ENCODE assay signal across 7 cellular contexts in the genomic region with DNA sequence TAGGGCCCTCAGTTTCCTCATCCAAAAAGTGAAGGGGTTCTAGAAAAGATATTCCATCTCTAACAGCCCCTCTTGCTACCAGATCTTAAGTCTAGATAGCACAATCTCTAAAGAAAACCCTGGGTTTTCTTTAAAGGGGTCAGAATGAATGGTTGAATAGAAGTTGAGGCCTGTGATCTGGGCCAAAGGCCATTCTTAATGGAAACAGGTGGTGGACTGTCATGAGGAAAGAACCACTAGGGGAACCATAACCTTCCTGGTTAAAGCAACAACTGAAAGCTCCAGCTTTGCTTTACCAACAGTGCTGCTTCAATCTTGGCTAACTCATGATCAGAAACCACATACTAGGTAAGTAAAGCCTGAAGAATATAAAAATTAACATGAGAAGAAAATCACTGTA. TPM values are rescaled to one million over a fixed set of nuclear protein-coding genes. Genes with fewer than 3 reads are reported as not detected.
DNase-seq lines count a peak whose midpoint lies in the region; ATAC-seq, FAIRE-seq and TF ChIP-seq lines count a peak whose summit lies in the region.

No MANE protein-coding gene starts in this region.

- no peaks in the 10 kb centered on the region for H3K27me3 Mint-ChIP-seq in astrocyte (ENCODE audit: low read depth, unreplicated experiment)

- H3K4me1 Mint-ChIP-seq in astrocyte (ENCODE audit: low read depth, unreplicated experiment), result peaks cover 13% of the 10 kb centered on the region

- no peak for FAIRE-seq in astrocyte (lab: Jason Lieb, UNC)
- FAIRE-seq in HepG2 (lab: Jason Lieb, UNC), result peak; percentile 67

- POLR2A ChIA-PET in GM10248 (lab: Yijun Ruan, JAX) (no interaction called here), HepG2 (lab: Yijun Ruan, JAX) (interaction anchor here (1.4 to 2.6 kb wide), 2 partner anchors 14 kb away, joined by 3 to 19 read pairs; a partner anchor contains a TSS)

- H3K9me3 Mint-ChIP-seq in astrocyte (ENCODE audit: unreplicated experiment), result no peaks in the 10 kb centered on the region

- H3K4me3 Mint-ChIP-seq in astrocyte (ENCODE audit: unreplicated experiment), result peak overlapping the region; percentile 99

- H3K27me3 ChIP-seq in KMS-11 (ENCODE audit: insufficient read depth, low read depth), result no peaks in the 10 kb centered on the region
- H3K27me3 ChIP-seq in astrocyte (ENCODE audit: insufficient read depth, low read length), result no peaks in the 10 kb centered on the region
- no peaks in the 10 kb centered on the region for H3K27me3 ChIP-seq in HepG2 (ENCODE audit: control insufficient read depth in 1 of 2, insufficient read depth in 2 of 2, low read length in 2 of 2)

- ATAC-seq in HepG2 (peak; percentile 24; the same call in 1 of the 3 replicates), GM18858 (IDR thresholded peaks at IDR 0.05; ENCODE audit: unreplicated experiment) (no peak), GM21381 (IDR thresholded peaks at IDR 0.05; ENCODE audit: unreplicated experiment) (no peak)

- DNase-seq in GM10248 (ENCODE audit: extremely low spot score), result peak; percentile 53
- DNase-seq in astrocyte (ENCODE audit: low read depth), result no peak
- DNase-seq in HepG2 (ENCODE audit: low spot score), result peak; percentile 57
- no peak for DNase-seq in GF-D8 (lab: John Stamatoyannopoulos, UW)

- H2AFZ ChIP-seq in KMS-11 (ENCODE audit: low read depth) (no peak overlapping the region), astrocyte (ENCODE audit: low read depth, low read length) (no peak overlapping the region), HepG2 (ENCODE audit: low read length) (no peak overlapping the region)

- intact Hi-C loops in HepG2 (cut with micrococcal nuclease; ENCODE audit: unreplicated experiment), result loop anchor here (5.0 kb wide), 1 partner anchor 64 kb away; no protein-coding TSS in a partner anchor

- H3K27ac Mint-ChIP-seq in astrocyte (ENCODE audit: unreplicated experiment), result peak overlapping the region; percentile 99

- no peaks in the 10 kb centered on the region for H3K9me3 ChIP-seq in astrocyte (ENCODE audit: insufficient read depth, low read depth, low read length)
- H3K9me3 ChIP-seq in HepG2 (ENCODE audit: low read length), result no peaks in the 10 kb centered on the region

- 0 out of 2 replicates have a peak, but pooled peaks have one; percentile 23 for TF ChIP-seq RAD21 in HepG2 (CRISPR knock-in tag; IDR thresholded peaks at IDR 0.05)

- TF ChIP-seq EP300 in HepG2 (IDR thresholded peaks at IDR 0.05; ENCODE audit: low read depth in 2 of 2, low read length in 2 of 2) (no peak), HepG2 (CRISPR knock-in tag; IDR thresholded peaks at IDR 0.05; ENCODE audit: borderline replicate concordance) (no peak)

- H3K9ac ChIP-seq in KMS-11, result peak overlapping the region; percentile 93; the same call in 1 of the 2 replicates
- H3K9ac ChIP-seq in astrocyte (ENCODE audit: low read length), result no peak overlapping the region
- peak overlapping the region; percentile 95; the same call in 1 of the 2 replicates for H3K9ac ChIP-seq in HepG2 (ENCODE audit: insufficient read depth, low read depth, low read length)

- H3K36me3 ChIP-seq in KMS-11 (ENCODE audit: insufficient read depth) (no peaks in the 10 kb centered on the region), astrocyte (ENCODE audit: insufficient read depth, low read length) (peaks cover 3% of the 10 kb centered on the region), HepG2 (replicated peaks in 1 of 2; ENCODE audit: control insufficient read depth in 1 of 2, insufficient read depth in 2 of 2, low read length in 2 of 2) (peaks cover 0 to 6% of the 10 kb centered on the region in 2 experiments; a peak in 2 of 5 replicates)

- CTCF ChIA-PET in GM10248 (lab: Yijun Ruan, JAX), result interaction anchor here (0.7 to 6.7 kb wide), 8 partner anchors 14 to 144 kb away, joined by 3 to 125 read pairs (median 8); a partner anchor contains a TSS
- CTCF ChIA-PET in HepG2 (lab: Yijun Ruan, JAX; ENCODE audit: low intra/inter-chr PET ratio, low total read pairs), result no interaction called here

- H3K4me2 ChIP-seq in KMS-11 (peak overlapping the region; percentile 82), astrocyte (ENCODE audit: low read length) (peak overlapping the region; percentile 89), HepG2 (ENCODE audit: low read depth, low read length) (peak overlapping the region; percentile 81)

- TSS peak; percentile 50 for BruUV-seq in HepG2 (replicated peaks; lab: Mats Ljungman, UMichigan)

- H3K4me3 ChIP-seq in KMS-11 (IDR thresholded peaks at IDR 0.05; ENCODE audit: insufficient read depth, low read depth, low read length) (no peak overlapping the region), astrocyte (ENCODE audit: insufficient read depth, low read depth, low read length) (peak overlapping the region; percentile 83), HepG2 (replicated peaks in 1 of 3; ENCODE audit: insufficient read depth in 1 of 3, low read depth in 2 of 3, low read length in 3 of 3) (peak overlapping the region in 2 of 3 experiments; percentile 69 to 98; a peak in 4 of 6 replicates)

- TF ChIP-seq CTCF in GM10248 (IDR thresholded peaks at IDR 0.05; ENCODE audit: control extremely low read depth, extremely low read depth, low read depth, missing control alignments), result peak; percentile 22
- peak; percentile 55 for TF ChIP-seq CTCF in KMS-11 (conservative IDR thresholded peaks at IDR 0.05; ENCODE audit: low read depth, low read length)
- TF ChIP-seq CTCF in astrocyte (IDR thresholded peaks at IDR 0.05; ENCODE audit: insufficient read depth, low read depth, low read length), result peak; percentile 45
- TF ChIP-seq CTCF in HepG2 (CRISPR knock-in tag; IDR thresholded peaks at IDR 0.05), result peak; percentile 45

- H3K4me1 ChIP-seq in KMS-11 (ENCODE audit: low read depth, poor library complexity, severe bottlenecking) (peaks cover 43% of the 10 kb centered on the region), astrocyte (ENCODE audit: insufficient read depth, low read length) (peaks cover 6% of the 10 kb centered on the region), HepG2 (ENCODE audit: insufficient read depth, low read length) (peaks cover 40% of the 10 kb centered on the region)

- H4K20me1 ChIP-seq in KMS-11 (ENCODE audit: insufficient read depth) (peaks cover 22% of the 10 kb centered on the region), astrocyte (ENCODE audit: insufficient read depth, low read length) (peaks cover 60% of the 10 kb centered on the region), HepG2 (ENCODE audit: insufficient read depth, low read length) (peaks cover 45% of the 10 kb centered on the region)

- H3K27ac ChIP-seq in KMS-11 (peak overlapping the region; percentile 93; the same call in 1 of the 2 replicates), astrocyte (ENCODE audit: low read depth, low read length) (no peak overlapping the region), HepG2 (ENCODE audit: extremely low read length, insufficient read depth, low read length) (peak overlapping the region; percentile 20)

- H3K36me3 Mint-ChIP-seq in astrocyte (ENCODE audit: low read depth, unreplicated experiment), result peaks cover 5% of the 10 kb centered on the region

- no peak for TF ChIP-seq POLR2A in HepG2 (IDR thresholded peaks at IDR 0.05; ENCODE audit: insufficient read depth in 1 of 2, low read depth in 2 of 2, low read length in 2 of 2)

- H3K79me2 ChIP-seq in KMS-11 (ENCODE audit: insufficient read depth, low read depth) (peaks cover 66% of the 10 kb centered on the region), astrocyte (ENCODE audit: insufficient read depth, low read length) (peaks cover 72% of the 10 kb centered on the region), HepG2 (ENCODE audit: insufficient read depth, low read length) (peaks cover 65% of the 10 kb centered on the region)

- in situ Hi-C loops in HepG2 (cut with HindIII; ENCODE audit: extremely low pct_ligation_motif_present, low pct_unique_long_range_greater_than_20kb), result no loop called here

RNA-seq across cellular contexts. Expression of a gene that starts 1.8 kb away (rescaled TPM):
- 92.8 and 101 TPM in 2 replicates for total RNA-seq in astrocyte
- total RNA-seq in HepG2 (2016; rRNA removed; fragmentation: Illumina TruSeq; extraction: Trizol), result 80.1 and 93.4 TPM in 2 replicates
- 11.9 and 18.9 TPM in 2 replicates for total RNA-seq in HepG2 (2016; cell fraction: cytosol; rRNA removed; fragmentation: Illumina TruSeq; extraction: Trizol; ENCODE audit: low read depth)
- total RNA-seq in HepG2 (2016; cell fraction: insoluble cytoplasmic fraction; rRNA removed; fragmentation: Illumina TruSeq; extraction: Trizol), result 79.6 and 87.8 TPM in 2 replicates
- total RNA-seq in HepG2 (2016; cell fraction: membrane; rRNA removed; fragmentation: Illumina TruSeq; extraction: Trizol), result 21.9 and 25.0 TPM in 2 replicates
- total RNA-seq in HepG2 (2016; cell fraction: nucleus; rRNA removed; fragmentation: Illumina TruSeq; extraction: Trizol), result 82.4 and 83.3 TPM in 2 replicates
- polyA plus RNA-seq in HepG2 (2011; rRNA removed), result 69.0 and 70.4 TPM in 2 replicates
- 39.2 and 40.8 TPM in 2 replicates for polyA plus RNA-seq in HepG2 (2011; cell fraction: cytosol; rRNA removed)
- 119 and 122 TPM in 2 replicates for polyA plus RNA-seq in HepG2 (2011; cell fraction: nucleus; rRNA removed)
- polyA plus RNA-seq in HepG2 (2012), result 26.5 and 31.0 TPM in 2 replicates
- polyA plus RNA-seq in HepG2 (2016; cell fraction: cytosol; fragmentation: Illumina TruSeq; extraction: Trizol; ENCODE audit: low read depth), result 1.3 and 1.7 TPM in 2 replicates
- 45.5 and 54.9 TPM in 2 replicates for polyA plus RNA-seq in HepG2 (2016; cell fraction: insoluble cytoplasmic fraction; fragmentation: Illumina TruSeq; extraction: Trizol; ENCODE audit: low read depth)
- polyA plus RNA-seq in HepG2 (2016; cell fraction: membrane; fragmentation: Illumina TruSeq; extraction: Trizol; ENCODE audit: low read depth), result 4.2 and 6.0 TPM in 2 replicates
- 81.4 and 92.9 TPM in 2 replicates for polyA plus RNA-seq in HepG2 (2016; cell fraction: nucleus; fragmentation: Illumina TruSeq; extraction: Trizol; ENCODE audit: insufficient read depth, low read depth)
- polyA minus RNA-seq in HepG2 (2011; rRNA and poly(A)+ RNA removed; ENCODE audit: low replicate concordance), result 153 and 310 TPM in 2 replicates
- 51.3 and 63.1 TPM in 2 replicates for polyA minus RNA-seq in HepG2 (2011; cell fraction: cytosol; rRNA and poly(A)+ RNA removed)
- 123 and 152 TPM in 2 replicates for polyA minus RNA-seq in HepG2 (2011; cell fraction: nucleus; rRNA and poly(A)+ RNA removed)

RNA-seq across cellular contexts. Expression of a gene that starts 14.3 kb away (rescaled TPM):
- 32.4 and 33.9 TPM in 2 replicates for total RNA-seq in astrocyte
- total RNA-seq in HepG2 (2016; rRNA removed; fragmentation: Illumina TruSeq; extraction: Trizol), result 91.5 and 129 TPM in 2 replicates
- total RNA-seq in HepG2 (2016; cell fraction: cytosol; rRNA removed; fragmentation: Illumina TruSeq; extraction: Trizol; ENCODE audit: low read depth), result 298 and 321 TPM in 2 replicates
- 81.6 and 129 TPM in 2 replicates for total RNA-seq in HepG2 (2016; cell fraction: insoluble cytoplasmic fraction; rRNA removed; fragmentation: Illumina TruSeq; extraction: Trizol)
- 276 and 295 TPM in 2 replicates for total RNA-seq in HepG2 (2016; cell fraction: membrane; rRNA removed; fragmentation: Illumina TruSeq; extraction: Trizol)
- total RNA-seq in HepG2 (2016; cell fraction: nucleus; rRNA removed; fragmentation: Illumina TruSeq; extraction: Trizol), result 68.5 and 73.1 TPM in 2 replicates
- 55.6 and 59.4 TPM in 2 replicates for polyA plus RNA-seq in HepG2 (2011; rRNA removed)
- 75.6 and 88.6 TPM in 2 replicates for polyA plus RNA-seq in HepG2 (2011; cell fraction: cytosol; rRNA removed)
- 25.5 and 28.0 TPM in 2 replicates for polyA plus RNA-seq in HepG2 (2011; cell fraction: nucleus; rRNA removed)
- 46.9 and 52.6 TPM in 2 replicates for polyA plus RNA-seq in HepG2 (2012)
- 363 and 406 TPM in 2 replicates for polyA plus RNA-seq in HepG2 (2016; cell fraction: cytosol; fragmentation: Illumina TruSeq; extraction: Trizol; ENCODE audit: low read depth)
- polyA plus RNA-seq in HepG2 (2016; cell fraction: insoluble cytoplasmic fraction; fragmentation: Illumina TruSeq; extraction: Trizol; ENCODE audit: low read depth), result 80.1 and 94.0 TPM in 2 replicates
- 256 and 270 TPM in 2 replicates for polyA plus RNA-seq in HepG2 (2016; cell fraction: membrane; fragmentation: Illumina TruSeq; extraction: Trizol; ENCODE audit: low read depth)
- 125 and 127 TPM in 2 replicates for polyA plus RNA-seq in HepG2 (2016; cell fraction: nucleus; fragmentation: Illumina TruSeq; extraction: Trizol; ENCODE audit: insufficient read depth, low read depth)
- polyA minus RNA-seq in HepG2 (2011; rRNA and poly(A)+ RNA removed; ENCODE audit: low replicate concordance), result 42.4 and 68.4 TPM in 2 replicates
- polyA minus RNA-seq in HepG2 (2011; cell fraction: cytosol; rRNA and poly(A)+ RNA removed), result 19.5 and 22.2 TPM in 2 replicates
- 21.8 and 25.0 TPM in 2 replicates for polyA minus RNA-seq in HepG2 (2011; cell fraction: nucleus; rRNA and poly(A)+ RNA removed)

RNA-seq across cellular contexts. Expression of a gene that starts 27.7 kb away (rescaled TPM):
- total RNA-seq in astrocyte, result 11.9 and 12.5 TPM in 2 replicates
- total RNA-seq in HepG2 (2016; rRNA removed; fragmentation: Illumina TruSeq; extraction: Trizol), result 12.8 and 16.3 TPM in 2 replicates
- total RNA-seq in HepG2 (2016; cell fraction: cytosol; rRNA removed; fragmentation: Illumina TruSeq; extraction: Trizol; ENCODE audit: low read depth), result 1.7 and 3.2 TPM in 2 replicates
- total RNA-seq in HepG2 (2016; cell fraction: insoluble cytoplasmic fraction; rRNA removed; fragmentation: Illumina TruSeq; extraction: Trizol), result 11.8 and 15.3 TPM in 2 replicates
- 4.6 and 5.3 TPM in 2 replicates for total RNA-seq in HepG2 (2016; cell fraction: membrane; rRNA removed; fragmentation: Illumina TruSeq; extraction: Trizol)
- 6.6 and 6.7 TPM in 2 replicates for total RNA-seq in HepG2 (2016; cell fraction: nucleus; rRNA removed; fragmentation: Illumina TruSeq; extraction: Trizol)
- polyA plus RNA-seq in HepG2 (2011; rRNA removed), result 8.5 and 10.4 TPM in 2 replicates
- polyA plus RNA-seq in HepG2 (2011; cell fraction: cytosol; rRNA removed), result 10.7 and 10.9 TPM in 2 replicates
- polyA plus RNA-seq in HepG2 (2011; cell fraction: nucleus; rRNA removed), result 4.4 and 5.2 TPM in 2 replicates
- polyA plus RNA-seq in HepG2 (2012), result 6.3 and 8.1 TPM in 2 replicates
- polyA plus RNA-seq in HepG2 (2016; cell fraction: cytosol; fragmentation: Illumina TruSeq; extraction: Trizol; ENCODE audit: low read depth), result 0.88 and 1.1 TPM in 2 replicates
- 13.5 and 13.9 TPM in 2 replicates for polyA plus RNA-seq in HepG2 (2016; cell fraction: insoluble cytoplasmic fraction; fragmentation: Illumina TruSeq; extraction: Trizol; ENCODE audit: low read depth)
- polyA plus RNA-seq in HepG2 (2016; cell fraction: membrane; fragmentation: Illumina TruSeq; extraction: Trizol; ENCODE audit: low read depth), result 2.7 and 3.1 TPM in 2 replicates
- polyA plus RNA-seq in HepG2 (2016; cell fraction: nucleus; fragmentation: Illumina TruSeq; extraction: Trizol; ENCODE audit: insufficient read depth, low read depth), result 7.0 and 7.3 TPM in 2 replicates
- 23.9 and 78.0 TPM in 2 replicates for polyA minus RNA-seq in HepG2 (2011; rRNA and poly(A)+ RNA removed; ENCODE audit: low replicate concordance)
- polyA minus RNA-seq in HepG2 (2011; cell fraction: cytosol; rRNA and poly(A)+ RNA removed), result 6.1 and 7.7 TPM in 2 replicates
- polyA minus RNA-seq in HepG2 (2011; cell fraction: nucleus; rRNA and poly(A)+ RNA removed), result 6.1 and 6.6 TPM in 2 replicates

RNA-seq across cellular contexts. Expression of a gene that starts 27.8 kb away (rescaled TPM):
- total RNA-seq in astrocyte, result 80.7 and 88.7 TPM in 2 replicates
- total RNA-seq in HepG2 (2016; rRNA removed; fragmentation: Illumina TruSeq; extraction: Trizol), result 151 and 177 TPM in 2 replicates
- 63.9 and 66.7 TPM in 2 replicates for total RNA-seq in HepG2 (2016; cell fraction: cytosol; rRNA removed; fragmentation: Illumina TruSeq; extraction: Trizol; ENCODE audit: low read depth)
- total RNA-seq in HepG2 (2016; cell fraction: insoluble cytoplasmic fraction; rRNA removed; fragmentation: Illumina TruSeq; extraction: Trizol), result 156 and 192 TPM in 2 replicates
- total RNA-seq in HepG2 (2016; cell fraction: membrane; rRNA removed; fragmentation: Illumina TruSeq; extraction: Trizol), result 73.2 and 73.9 TPM in 2 replicates
- 95.2 and 101 TPM in 2 replicates for total RNA-seq in HepG2 (2016; cell fraction: nucleus; rRNA removed; fragmentation: Illumina TruSeq; extraction: Trizol)
- 136 and 184 TPM in 2 replicates for polyA plus RNA-seq in HepG2 (2011; rRNA removed)
- 250 and 309 TPM in 2 replicates for polyA plus RNA-seq in HepG2 (2011; cell fraction: cytosol; rRNA removed)
- 121 and 147 TPM in 2 replicates for polyA plus RNA-seq in HepG2 (2011; cell fraction: nucleus; rRNA removed)
- polyA plus RNA-seq in HepG2 (2012), result 68.1 and 104 TPM in 2 replicates
- 59.5 and 64.2 TPM in 2 replicates for polyA plus RNA-seq in HepG2 (2016; cell fraction: cytosol; fragmentation: Illumina TruSeq; extraction: Trizol; ENCODE audit: low read depth)
- 207 and 214 TPM in 2 replicates for polyA plus RNA-seq in HepG2 (2016; cell fraction: insoluble cytoplasmic fraction; fragmentation: Illumina TruSeq; extraction: Trizol; ENCODE audit: low read depth)
- polyA plus RNA-seq in HepG2 (2016; cell fraction: membrane; fragmentation: Illumina TruSeq; extraction: Trizol; ENCODE audit: low read depth), result 60.1 and 66.7 TPM in 2 replicates
- polyA plus RNA-seq in HepG2 (2016; cell fraction: nucleus; fragmentation: Illumina TruSeq; extraction: Trizol; ENCODE audit: insufficient read depth, low read depth), result 195 and 196 TPM in 2 replicates
- 139 and 344 TPM in 2 replicates for polyA minus RNA-seq in HepG2 (2011; rRNA and poly(A)+ RNA removed; ENCODE audit: low replicate concordance)
- 32.1 and 32.6 TPM in 2 replicates for polyA minus RNA-seq in HepG2 (2011; cell fraction: cytosol; rRNA and poly(A)+ RNA removed)
- polyA minus RNA-seq in HepG2 (2011; cell fraction: nucleus; rRNA and poly(A)+ RNA removed), result 45.3 and 46.7 TPM in 2 replicates

RNA-seq across cellular contexts. Expression of a gene that starts 35.4 kb away (rescaled TPM):
- 0.16 TPM in 1 of 2 replicates, not detected in the other for total RNA-seq in astrocyte
- 0.40 and 0.42 TPM in 2 replicates for total RNA-seq in HepG2 (2016; rRNA removed; fragmentation: Illumina TruSeq; extraction: Trizol)
- total RNA-seq in HepG2 (2016; cell fraction: cytosol; rRNA removed; fragmentation: Illumina TruSeq; extraction: Trizol; ENCODE audit: low read depth), result 0.30 and 0.44 TPM in 2 replicates
- 0.26 TPM in 1 of 2 replicates, not detected in the other for total RNA-seq in HepG2 (2016; cell fraction: insoluble cytoplasmic fraction; rRNA removed; fragmentation: Illumina TruSeq; extraction: Trizol)
- total RNA-seq in HepG2 (2016; cell fraction: membrane; rRNA removed; fragmentation: Illumina TruSeq; extraction: Trizol), result 0.31 and 0.34 TPM in 2 replicates
- total RNA-seq in HepG2 (2016; cell fraction: nucleus; rRNA removed; fragmentation: Illumina TruSeq; extraction: Trizol), result 0.34 and 0.37 TPM in 2 replicates
- polyA plus RNA-seq in HepG2 (2011; rRNA removed), result 0.72 and 1.0 TPM in 2 replicates
- 0.46 and 0.60 TPM in 2 replicates for polyA plus RNA-seq in HepG2 (2011; cell fraction: cytosol; rRNA removed)
- 2.4 and 3.5 TPM in 2 replicates for polyA plus RNA-seq in HepG2 (2011; cell fraction: nucleus; rRNA removed)
- polyA plus RNA-seq in HepG2 (2012), result 0.45 and 0.86 TPM in 2 replicates
- 0.21 and 0.43 TPM in 2 replicates for polyA plus RNA-seq in HepG2 (2016; cell fraction: cytosol; fragmentation: Illumina TruSeq; extraction: Trizol; ENCODE audit: low read depth)
- polyA plus RNA-seq in HepG2 (2016; cell fraction: insoluble cytoplasmic fraction; fragmentation: Illumina TruSeq; extraction: Trizol; ENCODE audit: low read depth), result 0.16 TPM in 1 of 2 replicates, not detected in the other
- 0.38 and 0.40 TPM in 2 replicates for polyA plus RNA-seq in HepG2 (2016; cell fraction: membrane; fragmentation: Illumina TruSeq; extraction: Trizol; ENCODE audit: low read depth)
- polyA plus RNA-seq in HepG2 (2016; cell fraction: nucleus; fragmentation: Illumina TruSeq; extraction: Trizol; ENCODE audit: insufficient read depth, low read depth), result 0.56 and 0.70 TPM in 2 replicates
- polyA minus RNA-seq in HepG2 (2011; rRNA and poly(A)+ RNA removed; ENCODE audit: low replicate concordance), result 0.23 and 1.0 TPM in 2 replicates
- polyA minus RNA-seq in HepG2 (2011; cell fraction: cytosol; rRNA and poly(A)+ RNA removed), result not detected in 2 replicates
- polyA minus RNA-seq in HepG2 (2011; cell fraction: nucleus; rRNA and poly(A)+ RNA removed), result 0.52 and 0.75 TPM in 2 replicates

Comparison
In these comparisons a context has a peak if more than half of its experiments do, and no peak if none do; other contexts are left out.
1. DNase-seq: peak in GM10248 (single experiment) and HepG2 (single experiment); none in astrocyte (single experiment) and GF-D8 (single experiment).
2. Peak in every context shown above with its lines, with median percentiles within 50 percentile points of each other: CTCF ChIP-seq and H3K4me2 ChIP-seq.